9 cellular contexts compared by ENCODE assay signal in the genomic region with DNA sequence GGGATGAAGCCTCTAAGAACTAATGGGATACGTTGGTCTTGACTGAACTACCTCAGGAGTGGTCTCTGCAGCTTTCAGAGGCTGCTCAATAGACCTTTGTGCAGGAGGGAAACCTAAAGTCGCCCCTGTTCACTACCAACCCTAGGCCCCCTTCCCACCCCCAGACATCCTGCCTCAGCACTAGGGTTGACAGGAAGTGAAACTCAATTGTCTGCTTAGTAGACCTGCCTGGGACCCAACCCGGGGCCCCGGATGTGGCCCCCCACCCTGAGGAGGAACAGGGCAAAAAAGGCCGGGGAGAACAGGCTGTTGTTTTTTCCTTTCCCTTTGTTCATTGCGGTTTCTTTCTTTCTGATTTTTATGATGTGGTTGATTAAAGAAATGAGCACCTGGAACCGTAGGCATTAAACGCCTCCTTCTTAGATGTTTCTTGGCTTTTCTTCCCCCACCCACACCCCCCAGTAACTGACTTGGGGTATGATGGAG. TPM values are rescaled to one million over a fixed set of nuclear protein-coding genes. Genes with fewer than 3 reads are reported as not detected.
DNase-seq lines count a peak whose midpoint lies in the region; ATAC-seq and TF ChIP-seq lines count a peak whose summit lies in the region.
"Had no signal": no experiment of that assay in that cellular context is flagged by ENCODE, and none has a peak within 500 bp of the region (broad histone marks: within the 10 kb centered on the region; RNA-seq: fewer than 3 reads in every experiment).

No MANE protein-coding gene starts in this region.

- in situ Hi-C loops in IMR-90 (cut with MboI; ENCODE audit: low sequenced_read_pairs) = loop anchor here (10.0 kb wide), 1 partner anchor 105 kb away; a partner anchor contains a TSS

- H3K27me3 ChIP-seq in IMR-90 (ENCODE audit: control insufficient read depth, insufficient read depth, low read length) (no peaks in the 10 kb centered on the region), MG63 (no peaks in the 10 kb centered on the region)
- H3K27me3 ChIP-seq: thyroid gland had no signal

- H3K9me1 ChIP-seq in IMR-90 (ENCODE audit: insufficient read depth, low read length) = peaks cover 13% of the 10 kb centered on the region

- peaks cover 40 to 72% of the 10 kb centered on the region in 2 experiments for H3K79me1 ChIP-seq in IMR-90 (ENCODE audit: low read depth in 1 of 2, low read length in 2 of 2)

- no peak overlapping the region for H3K9ac ChIP-seq in IMR-90 (ENCODE audit: low read depth, low read length)

- TF ChIP-seq RAD21 in IMR-90 (IDR thresholded peaks at IDR 0.05; ENCODE audit: low read length) = no peak

- intact Hi-C loops in IMR-90 (cut with micrococcal nuclease) = no loop called here

- no peak overlapping the region for H2AFZ ChIP-seq in IMR-90 (replicated peaks; ENCODE audit: low read length, poor library complexity)

- H3K18ac ChIP-seq in IMR-90 (ENCODE audit: low read depth, low read length) = no peak overlapping the region

- H4K91ac ChIP-seq in IMR-90 (ENCODE audit: insufficient read depth, low read depth, low read length) = no peak overlapping the region

- H4K5ac ChIP-seq in IMR-90 (ENCODE audit: low read depth, low read length) = no peak overlapping the region

- no peak overlapping the region for H3K27ac ChIP-seq in IMR-90 (ENCODE audit: insufficient read depth, low read length)
- H3K27ac ChIP-seq: thyroid gland had no signal

- peaks cover 54% of the 10 kb centered on the region for H3K4me1 Mint-ChIP-seq in activated CD8-positive, alpha-beta memory T cell treated with anti-CD3 and anti-CD28 coated beads, Interleukin-2, amount 10 ng/mL, durations not matched to agents 7 days and 5 days
- peaks cover 74 to 87% of the 10 kb centered on the region in 2 donors for H3K4me1 Mint-ChIP-seq in immature natural killer cell

- no peaks in the 10 kb centered on the region for H3K9me3 Mint-ChIP-seq in activated CD8-positive, alpha-beta memory T cell treated with anti-CD3 and anti-CD28 coated beads, Interleukin-2, amount 10 ng/mL, durations not matched to agents 7 days and 5 days (ENCODE audit: low read depth)
- H3K9me3 Mint-ChIP-seq in immature natural killer cell = no peaks in the 10 kb centered on the region

- CTCF ChIA-PET in IMR-90 (lab: Yijun Ruan, JAX) = interaction anchor here (1.3 kb wide), 1 partner anchor 185 kb away, joined by 5 read pairs; no protein-coding TSS in a partner anchor
- CTCF ChIA-PET in activated CD8-positive, alpha-beta memory T cell treated with anti-CD3 and anti-CD28 coated beads, Interleukin-2, amount 10 ng/mL, durations not matched to agents 7 days and 5 days (lab: Charles Lee) = interaction anchor here (0.6 to 8.0 kb wide), 9 partner anchors 10 to 190 kb away, joined by 3 to 121 read pairs (median 17); a partner anchor contains a TSS

- dilution Hi-C loops in IMR-90 (cut with HindIII; ENCODE audit: low sequenced_read_pairs, unreplicated experiment) = no loop called here

- TF ChIP-seq CTCF in IMR-90 (conservative IDR thresholded peaks at IDR 0.05; ENCODE audit: low read depth, low read length) = no peak

- no peak overlapping the region for H2BK20ac ChIP-seq in IMR-90 (ENCODE audit: low read depth, low read length)

- no peak for TF ChIP-seq POLR2A in IMR-90 (IDR thresholded peaks at IDR 0.05; ENCODE audit: low read depth, low read length)

- H2AK5ac ChIP-seq in IMR-90 (ENCODE audit: low read depth, low read length) = peak overlapping the region; percentile 9; the same call in 1 of the 2 replicates

- peak overlapping the region; percentile 12 for H2BK5ac ChIP-seq in IMR-90 (ENCODE audit: low read depth, low read length, poor library complexity, severe bottlenecking)

- H3K4me1 ChIP-seq in IMR-90 (ENCODE audit: control insufficient read depth, insufficient read depth, low read length) = peaks cover 18% of the 10 kb centered on the region

- H2BK15ac ChIP-seq in IMR-90 (ENCODE audit: low read depth, low read length) = no peak overlapping the region

- BruUV-seq in IMR-90 (replicated peaks; lab: Mats Ljungman, UMichigan) = no TSS peak

- no peak overlapping the region; a peak in 1 of 4 replicates for H4K8ac ChIP-seq in IMR-90 (ENCODE audit: low read depth in 2 of 2, low read length in 2 of 2)

- peak overlapping the region; percentile 96 for H3K4me3 Mint-ChIP-seq in activated CD8-positive, alpha-beta memory T cell treated with anti-CD3 and anti-CD28 coated beads, Interleukin-2, amount 10 ng/mL, durations not matched to agents 7 days and 5 days
- peak overlapping the region; percentile 96 to 100 (median 99) for H3K4me3 Mint-ChIP-seq in immature natural killer cell

- H3K36me3 Mint-ChIP-seq in activated CD8-positive, alpha-beta memory T cell treated with anti-CD3 and anti-CD28 coated beads, Interleukin-2, amount 10 ng/mL, durations not matched to agents 7 days and 5 days = peaks cover 37% of the 10 kb centered on the region
- peaks cover 0 to 4% (median 0%) of the 10 kb centered on the region in 3 donors for H3K36me3 Mint-ChIP-seq in immature natural killer cell

- H3K36me3 ChIP-seq in IMR-90 (ENCODE audit: control insufficient read depth, insufficient read depth, low read length) (peaks cover 2% of the 10 kb centered on the region; the same call in 1 of the 2 replicates), MG63 (peaks cover 3% of the 10 kb centered on the region)
- H3K36me3 ChIP-seq: thyroid gland had no signal

- no peak overlapping the region for H3K4me3 ChIP-seq in IMR-90 (ENCODE audit: insufficient read depth, low read depth, low read length)
- no peak overlapping the region for H3K4me3 ChIP-seq in MG63
- H3K4me3 ChIP-seq: thyroid gland had no signal

- no peak overlapping the region for H3K56ac ChIP-seq in IMR-90 (ENCODE audit: extremely low read depth, insufficient read depth, low read length)

- peak overlapping the region; percentile 46 for H2AK9ac ChIP-seq in IMR-90 (replicated peaks; ENCODE audit: low read depth, low read length, poor library complexity)

- H3K9me3 ChIP-seq in IMR-90 (ENCODE audit: control insufficient read depth, insufficient read depth, low read length) (no peaks in the 10 kb centered on the region), MG63 (no peaks in the 10 kb centered on the region)
- H3K9me3 ChIP-seq: thyroid gland had no signal

- ATAC-seq in IMR-90 (ENCODE audit: low read depth) = no peak
- peak; percentile 42 for ATAC-seq in activated CD8-positive, alpha-beta memory T cell treated with anti-CD3 and anti-CD28 coated beads, Interleukin-2, amount 10 ng/mL, durations not matched to agents 7 days and 5 days

- no peak overlapping the region for H3K4ac ChIP-seq in IMR-90 (ENCODE audit: low read depth, low read length)

- WGBS in IMR-90 (ENCODE audit: extremely low coverage in 2 of 2, insufficient read length in 1 of 2), 2 experiments = no CpG with 5 or more reads among the region's 8 CpGs

- DNase-seq in NOMO-1 (lab: John Stamatoyannopoulos, UW; ENCODE audit: unreplicated experiment in 2 of 2) = peak; percentile 15 to 47
- DNase-seq in NOMO-1 treated with dmso at 0.1 percent for 144 hours (lab: John Stamatoyannopoulos, UW; ENCODE audit: unreplicated experiment) = no peak
- DNase-seq in IMR-90 = no peak
- DNase-seq in activated CD8-positive, alpha-beta memory T cell treated with anti-CD3 and anti-CD28 coated beads, Interleukin-2, amount 10 ng/mL, durations not matched to agents 7 days and 5 days = peak; percentile 93
- peak; percentile 61 to 66 (median 63) for DNase-seq in immature natural killer cell
- DNase-seq in stimulated activated CD8-positive, alpha-beta memory T cell treated with anti-CD3 and anti-CD28 coated beads, Interleukin-15, amount 100 ng/mL, for 48 hours (ENCODE audit: low read depth in 2 of 2) = peak; percentile 81 to 83
- DNase-seq in MG63 = no peak
- no peak for DNase-seq in cerebellum (ENCODE audit: low spot score)

- H3K27me3 Mint-ChIP-seq in activated CD8-positive, alpha-beta memory T cell treated with anti-CD3 and anti-CD28 coated beads, Interleukin-2, amount 10 ng/mL, durations not matched to agents 7 days and 5 days = no peaks in the 10 kb centered on the region
- H3K27me3 Mint-ChIP-seq in immature natural killer cell (ENCODE audit: low read depth in 3 of 3) = peaks cover 14 to 18% (median 17%) of the 10 kb centered on the region in 3 donors

- H3K14ac ChIP-seq in IMR-90 (replicated peaks; ENCODE audit: low read depth, low read length) = no peak overlapping the region

- no peak overlapping the region for H3K4me2 ChIP-seq in IMR-90 (ENCODE audit: low read depth, low read length)

- POLR2A ChIA-PET in IMR-90 (lab: Charles Lee; ENCODE audit: unreplicated experiment) = no interaction called here

- H4K20me1 ChIP-seq in IMR-90 (ENCODE audit: insufficient read depth, low read length) = no peaks in the 10 kb centered on the region

- H3K27ac Mint-ChIP-seq in activated CD8-positive, alpha-beta memory T cell treated with anti-CD3 and anti-CD28 coated beads, Interleukin-2, amount 10 ng/mL, durations not matched to agents 7 days and 5 days = peak overlapping the region; percentile 98
- H3K27ac Mint-ChIP-seq in immature natural killer cell = peak overlapping the region; percentile 93 to 99 (median 98)

- no peak overlapping the region; the same call in 1 of the 2 replicates for H2BK120ac ChIP-seq in IMR-90 (ENCODE audit: low read depth, low read length)

- no peak overlapping the region for H3K23ac ChIP-seq in IMR-90 (ENCODE audit: low read depth, low read length)

RNA-seq across cellular contexts. Expression of a gene that starts 1.6 kb away (rescaled TPM):
- total RNA-seq in IMR-90 (2012; rRNA removed) (61.4 and 71.9 TPM in 2 replicates), cerebellum (14.0 TPM)
- polyA plus RNA-seq in IMR-90 (2012; rRNA removed) (75.1 and 75.8 TPM in 2 replicates), immature natural killer cell (10 to 100 TPM; 14.9 to 38.1 (median 19.7) TPM)
- polyA plus RNA-seq in IMR-90 (2012; cell fraction: cytosol; rRNA removed) = 42.1 and 49.7 TPM in 2 replicates
- polyA plus RNA-seq in IMR-90 (2012; cell fraction: nucleus; rRNA removed; ENCODE audit: low replicate concordance) = 198 and 228 TPM in 2 replicates
- 100 to 1,000 TPM; 301 to 312 TPM for total RNA-seq in activated CD8-positive, alpha-beta memory T cell treated with anti-CD3 and anti-CD28 coated beads, Interleukin-2, amount 10 ng/mL, durations not matched to agents 7 days and 5 days
- total RNA-seq in MG63 (2014; rRNA removed; shearing (Covaris generic); ENCODE audit: low replicate concordance) = 2.6 and 2.9 TPM in 2 replicates

RNA-seq across cellular contexts. Expression of a gene that starts 1.7 kb away (rescaled TPM):
- 25.6 and 27.8 TPM in 2 replicates for total RNA-seq in IMR-90 (2012; rRNA removed)
- 26.5 and 27.3 TPM in 2 replicates for polyA plus RNA-seq in IMR-90 (2012; rRNA removed)
- polyA plus RNA-seq in IMR-90 (2012; cell fraction: cytosol; rRNA removed) = 20.9 and 33.3 TPM in 2 replicates
- polyA plus RNA-seq in IMR-90 (2012; cell fraction: nucleus; rRNA removed; ENCODE audit: low replicate concordance) = 5.8 and 12.0 TPM in 2 replicates
- total RNA-seq in activated CD8-positive, alpha-beta memory T cell treated with anti-CD3 and anti-CD28 coated beads, Interleukin-2, amount 10 ng/mL, durations not matched to agents 7 days and 5 days = 10 to 100 TPM; 46.7 to 56.4 TPM
- polyA plus RNA-seq in immature natural killer cell = 10 to 100 TPM; 41.2 to 66.3 (median 54.2) TPM
- 34.6 and 42.6 TPM in 2 replicates for total RNA-seq in MG63 (2014; rRNA removed; shearing (Covaris generic); ENCODE audit: low replicate concordance)
- total RNA-seq in cerebellum = 11.0 TPM

RNA-seq across cellular contexts. Expression of a gene that starts 36.5 kb away (rescaled TPM):
- total RNA-seq in IMR-90 (2012; rRNA removed) = 1.4 and 1.7 TPM in 2 replicates
- polyA plus RNA-seq in IMR-90 (2012; rRNA removed) = 5.8 and 5.9 TPM in 2 replicates
- 6.3 and 7.0 TPM in 2 replicates for polyA plus RNA-seq in IMR-90 (2012; cell fraction: cytosol; rRNA removed)
- 7.9 and 8.3 TPM in 2 replicates for polyA plus RNA-seq in IMR-90 (2012; cell fraction: nucleus; rRNA removed; ENCODE audit: low replicate concordance)
- total RNA-seq in activated CD8-positive, alpha-beta memory T cell treated with anti-CD3 and anti-CD28 coated beads, Interleukin-2, amount 10 ng/mL, durations not matched to agents 7 days and 5 days = under 1 TPM; 0.23 to 0.37 TPM
- polyA plus RNA-seq in immature natural killer cell = under 1 TPM in 1 of 3 donors, not detected in 2; 0.44 TPM
- 2.0 TPM in 1 of 2 replicates, not detected in the other for total RNA-seq in MG63 (2014; rRNA removed; shearing (Covaris generic); ENCODE audit: low replicate concordance)
- 0.54 TPM for total RNA-seq in cerebellum

RNA-seq across cellular contexts. Expression of a gene that starts 37.3 kb away (rescaled TPM):
- total RNA-seq in IMR-90 (2012; rRNA removed) = 40.0 and 42.5 TPM in 2 replicates
- 61.7 and 101 TPM in 2 replicates for polyA plus RNA-seq in IMR-90 (2012; rRNA removed)
- polyA plus RNA-seq in IMR-90 (2012; cell fraction: cytosol; rRNA removed) = 17.6 and 38.8 TPM in 2 replicates
- polyA plus RNA-seq in IMR-90 (2012; cell fraction: nucleus; rRNA removed; ENCODE audit: low replicate concordance) = 78.5 and 151 TPM in 2 replicates
- 100 to 1,000 TPM; 146 to 158 TPM for total RNA-seq in activated CD8-positive, alpha-beta memory T cell treated with anti-CD3 and anti-CD28 coated beads, Interleukin-2, amount 10 ng/mL, durations not matched to agents 7 days and 5 days
- 10 to 100 TPM; 11.6 to 27.7 (median 13.4) TPM for polyA plus RNA-seq in immature natural killer cell
- total RNA-seq in MG63 (2014; rRNA removed; shearing (Covaris generic); ENCODE audit: low replicate concordance) = 40.9 and 41.8 TPM in 2 replicates
- total RNA-seq in cerebellum = 25.7 TPM

RNA-seq across cellular contexts. Expression of a gene that starts 44.5 kb away (rescaled TPM):
- total RNA-seq in IMR-90 (2012; rRNA removed) (54.4 and 56.5 TPM in 2 replicates), cerebellum (46.5 TPM)
- polyA plus RNA-seq in IMR-90 (2012; rRNA removed) (85.6 and 99.2 TPM in 2 replicates), immature natural killer cell (10 to 100 TPM; 54.6 to 80.6 (median 76.9) TPM)
- 44.8 and 45.5 TPM in 2 replicates for polyA plus RNA-seq in IMR-90 (2012; cell fraction: cytosol; rRNA removed)
- 42.5 and 123 TPM in 2 replicates for polyA plus RNA-seq in IMR-90 (2012; cell fraction: nucleus; rRNA removed; ENCODE audit: low replicate concordance)
- 10 to 100 TPM; 46.4 to 55.6 TPM for total RNA-seq in activated CD8-positive, alpha-beta memory T cell treated with anti-CD3 and anti-CD28 coated beads, Interleukin-2, amount 10 ng/mL, durations not matched to agents 7 days and 5 days
- 16.5 and 18.6 TPM in 2 replicates for total RNA-seq in MG63 (2014; rRNA removed; shearing (Covaris generic); ENCODE audit: low replicate concordance)

Comparison
In these comparisons a context has a peak if more than half of its experiments do, and no peak if none do; other contexts are left out.
1. DNase-seq: peak in NOMO-1 (2 of 2), activated CD8-positive, alpha-beta memory T cell treated with anti-CD3 and anti-CD28 coated beads, Interleukin-2, amount 10 ng/mL, durations not matched to agents 7 days and 5 days (single experiment), immature natural killer cell (3 of 3) and stimulated activated CD8-positive, alpha-beta memory T cell treated with anti-CD3 and anti-CD28 coated beads, Interleukin-15, amount 100 ng/mL, for 48 hours (2 of 2); none in NOMO-1 treated with dmso at 0.1 percent for 144 hours (single experiment), IMR-90 (single experiment), MG63 (single experiment) and cerebellum (single experiment).